ENCODE assay signal across 8 cellular contexts in the genomic region with DNA sequence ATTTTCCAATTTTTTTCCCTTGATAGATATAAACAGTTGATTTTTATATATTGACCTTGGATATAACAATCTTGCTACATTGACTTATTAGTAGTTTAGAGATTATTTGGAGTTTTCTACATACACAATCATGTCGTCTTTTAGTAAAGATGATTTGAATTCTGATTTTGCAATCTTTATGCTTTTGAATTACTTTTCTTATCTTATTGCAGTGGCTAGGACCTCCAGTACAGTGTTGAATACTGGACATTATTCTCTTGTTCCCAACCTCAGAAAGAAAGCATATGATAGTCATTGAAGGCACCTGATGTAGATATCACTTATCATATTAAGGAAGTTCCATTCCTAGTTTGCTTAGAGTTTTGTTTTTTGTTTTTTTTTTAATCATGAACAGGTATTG.
"Had no signal": no experiment of that assay in that cellular context is flagged by ENCODE, and none has a peak within 500 bp of the region (broad histone marks: within the 10 kb centered on the region; RNA-seq: fewer than 3 reads in every experiment).

No MANE protein-coding gene starts in this region.

- H3K27ac Mint-ChIP-seq: IgD-negative memory B cell had no signal

- DNase-seq: GM23248, GOT3, H7, KG1 had no signal

- H2AFZ ChIP-seq: GM23248 had no signal

- FAIRE-seq: HTR-8/SVneo had no signal

- H3K4me3 Mint-ChIP-seq: IgD-negative memory B cell had no signal

- H3K27ac ChIP-seq: GM23248 had no signal

- H3K9ac ChIP-seq: GM23248 had no signal

- H3K27me3 Mint-ChIP-seq: IgD-negative memory B cell had no signal

- ATAC-seq: HCT116 had no signal

- H3K4me1 ChIP-seq: HAP-1 had no signal

- H3K4me3 ChIP-seq: GM23248, HAP-1 had no signal
